In the genomic region with DNA sequence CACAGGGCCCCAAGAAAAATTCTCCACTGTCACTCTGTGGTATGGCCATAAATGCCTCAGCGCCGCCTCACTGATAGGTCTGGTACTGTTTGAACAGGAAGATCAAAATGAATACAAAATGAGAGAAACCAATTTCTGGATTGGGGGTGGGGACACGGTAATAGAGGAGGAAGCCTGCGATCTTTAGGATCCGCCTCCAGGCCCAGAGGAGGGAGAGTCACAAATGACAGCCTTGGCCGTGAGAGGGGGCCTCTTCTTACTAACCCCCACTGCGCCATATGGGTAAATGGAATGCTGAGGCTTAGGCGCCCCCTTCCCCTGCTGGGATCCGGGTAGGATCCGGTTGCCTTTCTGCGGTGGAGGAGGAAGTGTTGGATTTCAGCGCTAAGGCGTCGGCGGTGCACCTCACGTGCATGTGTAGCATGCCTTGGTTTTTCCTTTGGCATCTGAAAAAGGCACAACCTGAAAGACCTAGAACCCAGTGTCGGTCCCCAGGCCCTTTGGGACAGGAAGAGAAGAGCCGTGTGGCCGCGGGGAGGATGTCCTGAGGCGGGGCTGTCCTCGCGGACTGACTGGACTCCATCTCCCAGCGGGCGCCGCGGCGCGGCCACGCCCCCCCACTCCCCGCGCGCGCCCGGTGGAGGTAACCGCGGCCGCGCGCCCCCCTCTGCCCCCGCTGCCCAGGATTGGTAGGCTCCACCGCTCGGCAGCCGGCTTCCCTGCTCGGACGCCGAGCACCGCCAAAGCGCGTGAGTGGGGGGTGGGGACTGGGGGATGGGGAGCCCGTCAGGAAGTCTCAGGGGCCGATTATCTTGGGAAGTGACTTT, we compare ENCODE assay signal across 1 cellular context.
TF ChIP-seq lines count a peak whose summit lies in the region.

No MANE protein-coding gene starts in this region.

TF ChIP-seq in HepG2, 621 proteins besides CTCF, POLR2A, EP300 and RAD21 (continued from another document and continues in another):
- TF ChIP-seq, protein P1, sequence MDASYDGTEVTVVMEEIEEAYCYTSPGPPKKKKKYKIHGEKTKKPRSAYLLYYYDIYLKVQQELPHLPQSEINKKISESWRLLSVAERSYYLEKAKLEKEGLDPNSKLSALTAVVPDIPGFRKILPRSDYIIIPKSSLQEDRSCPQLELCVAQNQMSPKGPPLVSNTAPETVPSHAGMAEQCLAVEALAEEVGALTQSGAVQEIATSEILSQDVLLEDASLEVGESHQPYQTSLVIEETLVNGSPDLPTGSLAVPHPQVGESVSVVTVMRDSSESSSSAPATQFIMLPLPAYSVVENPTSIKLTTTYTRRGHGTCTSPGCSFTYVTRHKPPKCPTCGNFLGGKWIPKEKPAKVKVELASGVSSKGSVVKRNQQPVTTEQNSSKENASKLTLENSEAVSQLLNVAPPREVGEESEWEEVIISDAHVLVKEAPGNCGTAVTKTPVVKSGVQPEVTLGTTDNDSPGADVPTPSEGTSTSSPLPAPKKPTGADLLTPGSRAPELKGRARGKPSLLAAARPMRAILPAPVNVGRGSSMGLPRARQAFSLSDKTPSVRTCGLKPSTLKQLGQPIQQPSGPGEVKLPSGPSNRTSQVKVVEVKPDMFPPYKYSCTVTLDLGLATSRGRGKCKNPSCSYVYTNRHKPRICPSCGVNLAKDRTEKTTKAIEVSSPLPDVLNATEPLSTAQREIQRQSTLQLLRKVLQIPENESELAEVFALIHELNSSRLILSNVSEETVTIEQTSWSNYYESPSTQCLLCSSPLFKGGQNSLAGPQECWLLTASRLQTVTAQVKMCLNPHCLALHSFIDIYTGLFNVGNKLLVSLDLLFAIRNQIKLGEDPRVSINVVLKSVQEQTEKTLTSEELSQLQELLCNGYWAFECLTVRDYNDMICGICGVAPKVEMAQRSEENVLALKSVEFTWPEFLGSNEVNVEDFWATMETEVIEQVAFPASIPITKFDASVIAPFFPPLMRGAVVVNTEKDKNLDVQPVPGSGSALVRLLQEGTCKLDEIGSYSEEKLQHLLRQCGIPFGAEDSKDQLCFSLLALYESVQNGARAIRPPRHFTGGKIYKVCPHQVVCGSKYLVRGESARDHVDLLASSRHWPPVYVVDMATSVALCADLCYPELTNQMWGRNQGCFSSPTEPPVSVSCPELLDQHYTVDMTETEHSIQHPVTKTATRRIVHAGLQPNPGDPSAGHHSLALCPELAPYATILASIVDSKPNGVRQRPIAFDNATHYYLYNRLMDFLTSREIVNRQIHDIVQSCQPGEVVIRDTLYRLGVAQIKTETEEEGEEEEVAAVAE (CRISPR knock-in tag; IDR thresholded peaks at IDR 0.05; ENCODE audit: borderline replicate concordance), result no peak; the same call in 1 of the 2 replicates
- TF ChIP-seq, protein P2, sequence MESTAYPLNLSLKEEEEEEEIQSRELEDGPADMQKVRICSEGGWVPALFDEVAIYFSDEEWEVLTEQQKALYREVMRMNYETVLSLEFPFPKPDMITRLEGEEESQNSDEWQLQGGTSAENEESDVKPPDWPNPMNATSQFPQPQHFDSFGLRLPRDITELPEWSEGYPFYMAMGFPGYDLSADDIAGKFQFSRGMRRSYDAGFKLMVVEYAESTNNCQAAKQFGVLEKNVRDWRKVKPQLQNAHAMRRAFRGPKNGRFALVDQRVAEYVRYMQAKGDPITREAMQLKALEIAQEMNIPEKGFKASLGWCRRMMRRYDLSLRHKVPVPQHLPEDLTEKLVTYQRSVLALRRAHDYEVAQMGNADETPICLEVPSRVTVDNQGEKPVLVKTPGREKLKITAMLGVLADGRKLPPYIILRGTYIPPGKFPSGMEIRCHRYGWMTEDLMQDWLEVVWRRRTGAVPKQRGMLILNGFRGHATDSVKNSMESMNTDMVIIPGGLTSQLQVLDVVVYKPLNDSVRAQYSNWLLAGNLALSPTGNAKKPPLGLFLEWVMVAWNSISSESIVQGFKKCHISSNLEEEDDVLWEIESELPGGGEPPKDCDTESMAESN (CRISPR knock-in tag; conservative IDR thresholded peaks at IDR 0.05), result peak; percentile 27; the same call in 1 of the 2 replicates
- no peak for TF ChIP-seq PAF1 (CRISPR knock-in tag; IDR thresholded peaks at IDR 0.05)
- TF ChIP-seq ZNF816 (CRISPR knock-in tag; IDR thresholded peaks at IDR 0.05; ENCODE audit: borderline replicate concordance), result no peak
- TF ChIP-seq ZNF549 (CRISPR knock-in tag; IDR thresholded peaks at IDR 0.05), result no peak
- TF ChIP-seq IKZF4 (CRISPR knock-in tag; IDR thresholded peaks at IDR 0.05; ENCODE audit: borderline replicate concordance, low read depth, not compliant biosample characterization), result no peak
- no peak for TF ChIP-seq ZNF629 (CRISPR knock-in tag; conservative IDR thresholded peaks at IDR 0.05)
- 0 out of 2 replicates have a peak, but pooled peaks have one; percentile 50 for TF ChIP-seq ZNF503 (CRISPR knock-in tag; IDR thresholded peaks at IDR 0.05)
- peak; percentile 39; the same call in 1 of the 2 replicates for TF ChIP-seq TAF1 (CRISPR knock-in tag; IDR thresholded peaks at IDR 0.05)
- TF ChIP-seq, protein P3, sequence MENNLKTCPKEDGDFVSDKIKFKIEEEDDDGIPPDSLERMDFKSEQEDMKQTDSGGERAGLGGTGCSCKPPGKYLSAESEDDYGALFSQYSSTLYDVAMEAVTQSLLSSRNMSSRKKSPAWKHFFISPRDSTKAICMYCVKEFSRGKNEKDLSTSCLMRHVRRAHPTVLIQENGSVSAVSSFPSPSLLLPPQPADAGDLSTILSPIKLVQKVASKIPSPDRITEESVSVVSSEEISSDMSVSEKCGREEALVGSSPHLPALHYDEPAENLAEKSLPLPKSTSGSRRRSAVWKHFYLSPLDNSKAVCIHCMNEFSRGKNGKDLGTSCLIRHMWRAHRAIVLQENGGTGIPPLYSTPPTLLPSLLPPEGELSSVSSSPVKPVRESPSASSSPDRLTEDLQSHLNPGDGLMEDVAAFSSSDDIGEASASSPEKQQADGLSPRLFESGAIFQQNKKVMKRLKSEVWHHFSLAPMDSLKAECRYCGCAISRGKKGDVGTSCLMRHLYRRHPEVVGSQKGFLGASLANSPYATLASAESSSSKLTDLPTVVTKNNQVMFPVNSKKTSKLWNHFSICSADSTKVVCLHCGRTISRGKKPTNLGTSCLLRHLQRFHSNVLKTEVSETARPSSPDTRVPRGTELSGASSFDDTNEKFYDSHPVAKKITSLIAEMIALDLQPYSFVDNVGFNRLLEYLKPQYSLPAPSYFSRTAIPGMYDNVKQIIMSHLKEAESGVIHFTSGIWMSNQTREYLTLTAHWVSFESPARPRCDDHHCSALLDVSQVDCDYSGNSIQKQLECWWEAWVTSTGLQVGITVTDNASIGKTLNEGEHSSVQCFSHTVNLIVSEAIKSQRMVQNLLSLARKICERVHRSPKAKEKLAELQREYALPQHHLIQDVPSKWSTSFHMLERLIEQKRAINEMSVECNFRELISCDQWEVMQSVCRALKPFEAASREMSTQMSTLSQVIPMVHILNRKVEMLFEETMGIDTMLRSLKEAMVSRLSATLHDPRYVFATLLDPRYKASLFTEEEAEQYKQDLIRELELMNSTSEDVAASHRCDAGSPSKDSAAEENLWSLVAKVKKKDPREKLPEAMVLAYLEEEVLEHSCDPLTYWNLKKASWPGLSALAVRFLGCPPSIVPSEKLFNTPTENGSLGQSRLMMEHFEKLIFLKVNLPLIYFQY (CRISPR knock-in tag; IDR thresholded peaks at IDR 0.05; ENCODE audit: borderline replicate concordance), result no peak
- no peak for TF ChIP-seq ZNF446 (CRISPR knock-in tag; IDR thresholded peaks at IDR 0.05)
- TF ChIP-seq, protein P4, sequence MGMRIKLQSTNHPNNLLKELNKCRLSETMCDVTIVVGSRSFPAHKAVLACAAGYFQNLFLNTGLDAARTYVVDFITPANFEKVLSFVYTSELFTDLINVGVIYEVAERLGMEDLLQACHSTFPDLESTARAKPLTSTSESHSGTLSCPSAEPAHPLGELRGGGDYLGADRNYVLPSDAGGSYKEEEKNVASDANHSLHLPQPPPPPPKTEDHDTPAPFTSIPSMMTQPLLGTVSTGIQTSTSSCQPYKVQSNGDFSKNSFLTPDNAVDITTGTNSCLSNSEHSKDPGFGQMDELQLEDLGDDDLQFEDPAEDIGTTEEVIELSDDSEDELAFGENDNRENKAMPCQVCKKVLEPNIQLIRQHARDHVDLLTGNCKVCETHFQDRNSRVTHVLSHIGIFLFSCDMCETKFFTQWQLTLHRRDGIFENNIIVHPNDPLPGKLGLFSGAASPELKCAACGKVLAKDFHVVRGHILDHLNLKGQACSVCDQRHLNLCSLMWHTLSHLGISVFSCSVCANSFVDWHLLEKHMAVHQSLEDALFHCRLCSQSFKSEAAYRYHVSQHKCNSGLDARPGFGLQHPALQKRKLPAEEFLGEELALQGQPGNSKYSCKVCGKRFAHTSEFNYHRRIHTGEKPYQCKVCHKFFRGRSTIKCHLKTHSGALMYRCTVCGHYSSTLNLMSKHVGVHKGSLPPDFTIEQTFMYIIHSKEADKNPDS (CRISPR knock-in tag; IDR thresholded peaks at IDR 0.05), result no peak
- TF ChIP-seq SAFB2 (CRISPR knock-in tag; IDR thresholded peaks at IDR 0.05; ENCODE audit: borderline replicate concordance, low read depth), result no peak
- TF ChIP-seq KAT7 (CRISPR knock-in tag; IDR thresholded peaks at IDR 0.05; ENCODE audit: borderline replicate concordance), result no peak
- TF ChIP-seq RNF2 (conservative IDR thresholded peaks at IDR 0.05; ENCODE audit: low read depth), result no peak
- no peak for TF ChIP-seq THYN1 (CRISPR knock-in tag; IDR thresholded peaks at IDR 0.05; ENCODE audit: borderline replicate concordance, low read depth)
- TF ChIP-seq IRF2 (CRISPR knock-in tag; IDR thresholded peaks at IDR 0.05), result 0 out of 2 replicates have a peak, but pooled peaks have one; percentile 52
- no peak for TF ChIP-seq ZNF564 (CRISPR knock-in tag; IDR thresholded peaks at IDR 0.05)
- peak; percentile 44; the same call in 1 of the 2 replicates for TF ChIP-seq KDM5B (CRISPR knock-in tag; IDR thresholded peaks at IDR 0.05; ENCODE audit: borderline replicate concordance)
- TF ChIP-seq MTA3 (CRISPR knock-in tag; IDR thresholded peaks at IDR 0.05), result no peak
- TF ChIP-seq ZNF556 (CRISPR knock-in tag; IDR thresholded peaks at IDR 0.05; ENCODE audit: borderline replicate concordance), result no peak; the same call in 1 of the 2 replicates
- TF ChIP-seq ZFP36L1 (CRISPR knock-in tag; IDR thresholded peaks at IDR 0.05), result no peak
- TF ChIP-seq TBL1XR1 (IDR thresholded peaks at IDR 0.05; ENCODE audit: borderline replicate concordance, low read length, partially characterized antibody), result no peak
- no peak for TF ChIP-seq ZBTB20 (CRISPR knock-in tag; IDR thresholded peaks at IDR 0.05; ENCODE audit: borderline replicate concordance, low read depth)
- no peak for TF ChIP-seq HHEX (CRISPR knock-in tag; IDR thresholded peaks at IDR 0.05)
- no peak for TF ChIP-seq ZNF331 (CRISPR knock-in tag; IDR thresholded peaks at IDR 0.05)
- TF ChIP-seq NFRKB (IDR thresholded peaks at IDR 0.05), result no peak
- TF ChIP-seq TOE1 (CRISPR knock-in tag; IDR thresholded peaks at IDR 0.05), result no peak
- no peak for TF ChIP-seq HNRNPLL (IDR thresholded peaks at IDR 0.05; ENCODE audit: low read depth, low read length, poor library complexity, severe bottlenecking)
- no peak for TF ChIP-seq RBFOX2 (IDR thresholded peaks at IDR 0.05; ENCODE audit: low read depth, low read length)
- TF ChIP-seq ZZZ3 (CRISPR knock-in tag; IDR thresholded peaks at IDR 0.05; ENCODE audit: borderline replicate concordance), result no peak; the same call in 1 of the 2 replicates
- no peak for TF ChIP-seq AGO1 (IDR thresholded peaks at IDR 0.05; ENCODE audit: low read depth, low read length, poor library complexity, severe bottlenecking)
- TF ChIP-seq ZUFSP (CRISPR knock-in tag; IDR thresholded peaks at IDR 0.05; ENCODE audit: borderline replicate concordance), result no peak
- no peak for TF ChIP-seq ZNF776 (CRISPR knock-in tag; IDR thresholded peaks at IDR 0.05)
- no peak for TF ChIP-seq ZNF34 (CRISPR knock-in tag; IDR thresholded peaks at IDR 0.05; ENCODE audit: borderline replicate concordance)
- no peak for TF ChIP-seq SP1 (IDR thresholded peaks at IDR 0.05)
- TF ChIP-seq SP1 (CRISPR knock-in tag; IDR thresholded peaks at IDR 0.05), result peak; percentile 31; the same call in 1 of the 2 replicates
- TF ChIP-seq KDM6A (CRISPR knock-in tag; IDR thresholded peaks at IDR 0.05; ENCODE audit: low read depth), result no peak
- TF ChIP-seq KLF16 (CRISPR knock-in tag; IDR thresholded peaks at IDR 0.05), result 0 out of 4 replicates have a peak, but pooled peaks of 1 of the 2 experiments have one; percentile 19
- TF ChIP-seq MEF2D (CRISPR knock-in tag; IDR thresholded peaks at IDR 0.05), result no peak; the same call in 1 of the 2 replicates
- peak; percentile 55; the same call in 1 of the 2 replicates for TF ChIP-seq MED1 (CRISPR knock-in tag; IDR thresholded peaks at IDR 0.05)
- TF ChIP-seq BHLHE40 (IDR thresholded peaks at IDR 0.05; ENCODE audit: low read length), result peak; percentile 83
- 0 out of 2 replicates have a peak, but pooled peaks have one; percentile 14 for TF ChIP-seq PPARG (CRISPR knock-in tag; conservative IDR thresholded peaks at IDR 0.05)
- no peak for TF ChIP-seq ZNF879 (CRISPR knock-in tag; IDR thresholded peaks at IDR 0.05)
- TF ChIP-seq THAP7 (CRISPR knock-in tag; IDR thresholded peaks at IDR 0.05), result no peak
